ENCODE assay signal across 12 cellular contexts in genomic region chr7:157585113-157585861, GRCh38.
A peak's percentile ranks its signal among the peaks of the same experiment; 100 is the strongest.
DNase-seq lines count a peak whose midpoint lies in the region; ATAC-seq and TF ChIP-seq lines count a peak whose summit lies in the region.
"Had no signal": no experiment of that assay in that cellular context is flagged by ENCODE, and none has a peak within 500 bp of the region (broad histone marks: within the 10 kb centered on the region; RNA-seq: fewer than 3 reads in every experiment).

No MANE protein-coding gene starts in this region.

- H3K36me3 ChIP-seq in BLaER1, result no peaks in the 10 kb centered on the region
- H3K36me3 ChIP-seq in CD8-positive, alpha-beta T cell (ENCODE audit: insufficient read depth, low read length), result no peaks in the 10 kb centered on the region

- no peak for TF ChIP-seq CTCF in CD8-positive, alpha-beta T cell (IDR thresholded peaks at IDR 0.05)

- no peak for ATAC-seq in CD8-positive, alpha-beta T cell
- ATAC-seq in T-cell (replicated peaks in 1 of 4), result peak in 3 of 4 experiments; percentile 22 to 56 (median 44)

- no peak for DNase-seq in CD8-positive, alpha-beta T cell
- DNase-seq in T-cell (no peak), SIG-M5 (lab: John Stamatoyannopoulos, UW) (no peak), RPMI8226 (no peak), NCI-H187 (lab: John Stamatoyannopoulos, UW) (no peak), anterior cingulate cortex (lab: John Stamatoyannopoulos, UW) (no peak)
- DNase-seq: COR-L47, cortex of kidney, NCI-H1048, NCI-H446 treated with DMSO at 0.1 percent for 48 hours had no signal

- H3K9me3 Mint-ChIP-seq in CD8-positive, alpha-beta T cell, result no peaks in the 10 kb centered on the region
- no peaks in the 10 kb centered on the region for H3K9me3 Mint-ChIP-seq in T-cell

- peaks cover 52% of the 10 kb centered on the region for H3K4me1 ChIP-seq in BLaER1
- H3K4me1 ChIP-seq in CD8-positive, alpha-beta T cell (ENCODE audit: insufficient read depth, low read length), result no peaks in the 10 kb centered on the region

- peak overlapping the region; percentile 32; the same call in 1 of the 2 replicates for H3K27ac ChIP-seq in BLaER1
- H3K27ac ChIP-seq in CD8-positive, alpha-beta T cell (ENCODE audit: low read depth, low read length), result no peak overlapping the region

- peak overlapping the region; percentile 36; the same call in 1 of the 2 replicates for H3K4me3 ChIP-seq in BLaER1
- no peak overlapping the region for H3K4me3 ChIP-seq in CD8-positive, alpha-beta T cell (ENCODE audit: low read depth, low read length)
- H3K4me3 ChIP-seq in iPS-18c (ENCODE audit: insufficient read depth, low read depth, low read length), result peak overlapping the region; percentile 17; the same call in 1 of the 2 replicates

- CTCF ChIA-PET in CD8-positive, alpha-beta T cell (lab: Charles Lee), result interaction anchor here (0.7 to 1.0 kb wide), 2 partner anchors 15 to 20 kb away, joined by 3 read pairs; no protein-coding TSS in a partner anchor
- CTCF ChIA-PET in T-cell (lab: Charles Lee), result no interaction called here

- peak overlapping the region; percentile 38; the same call in 1 of the 2 replicates for H3K9ac ChIP-seq in BLaER1

- peak overlapping the region; percentile 65 for H3K4me3 Mint-ChIP-seq in CD8-positive, alpha-beta T cell
- peak overlapping the region; percentile 25 to 81 (median 70) for H3K4me3 Mint-ChIP-seq in T-cell

- H3K27me3 Mint-ChIP-seq in CD8-positive, alpha-beta T cell (ENCODE audit: low read depth), result peaks cover 40% of the 10 kb centered on the region
- peaks cover 18 to 39% of the 10 kb centered on the region in 2 donors for H3K27me3 Mint-ChIP-seq in T-cell

- no peak overlapping the region for H3K27ac Mint-ChIP-seq in CD8-positive, alpha-beta T cell
- H3K27ac Mint-ChIP-seq in T-cell, result no peak overlapping the region

- H3K27me3 ChIP-seq in BLaER1, result no peaks in the 10 kb centered on the region
- peaks cover 4% of the 10 kb centered on the region for H3K27me3 ChIP-seq in CD8-positive, alpha-beta T cell (ENCODE audit: insufficient read depth, low read length)

- H3K9me3 ChIP-seq in BLaER1 (no peaks in the 10 kb centered on the region), iPS-18c (ENCODE audit: control insufficient read depth, insufficient read depth, low read length) (peaks cover 26% of the 10 kb centered on the region)
- H3K9me3 ChIP-seq in CD8-positive, alpha-beta T cell (ENCODE audit: low read length), result no peaks in the 10 kb centered on the region

- no peaks in the 10 kb centered on the region for H3K36me3 Mint-ChIP-seq in CD8-positive, alpha-beta T cell
- H3K36me3 Mint-ChIP-seq in T-cell, result no peaks in the 10 kb centered on the region

- H3K4me2 ChIP-seq in BLaER1, result peak overlapping the region; percentile 88

- POLR2A ChIA-PET in CD8-positive, alpha-beta T cell (lab: Charles Lee), result no interaction called here
- POLR2A ChIA-PET in T-cell (lab: Charles Lee), result no interaction called here

- no peaks in the 10 kb centered on the region for H4K20me1 ChIP-seq in BLaER1

- intact Hi-C loops in CD8-positive, alpha-beta T cell (cut with DNase I, micrococcal nuclease), result no loop called here

- H3K4me1 Mint-ChIP-seq in CD8-positive, alpha-beta T cell (ENCODE audit: low read depth), result peaks cover 15% of the 10 kb centered on the region
- peaks cover 16 to 20% (median 19%) of the 10 kb centered on the region in 3 donors for H3K4me1 Mint-ChIP-seq in T-cell
